Comparison of ENCODE assay signal across 1 cellular context in the genomic region with DNA sequence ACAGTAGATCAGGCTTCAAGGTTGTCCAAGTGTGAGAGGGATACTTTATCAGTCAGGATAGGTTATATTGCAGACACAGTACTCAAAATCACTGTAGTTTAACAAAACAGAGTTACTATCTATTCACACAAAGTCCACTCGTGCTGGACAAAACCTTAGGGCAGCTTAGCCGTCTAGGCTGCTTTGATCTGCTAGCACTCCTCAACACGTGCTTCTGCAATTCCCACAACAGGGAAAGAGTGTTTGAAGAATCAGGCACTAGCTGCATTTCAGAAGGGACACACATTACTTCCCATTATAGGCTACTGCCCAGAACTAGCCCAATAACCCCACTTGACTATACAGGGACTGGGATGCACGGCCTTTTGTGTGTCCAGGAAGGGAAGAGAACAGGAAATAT.
TF ChIP-seq lines count a peak whose summit lies in the region.

No MANE protein-coding gene starts in this region.

TF ChIP-seq in H1, 55 proteins besides CTCF, POLR2A, EP300 and RAD21:
- TF ChIP-seq GABPA (IDR thresholded peaks at IDR 0.05; ENCODE audit: borderline replicate concordance, insufficient read depth, low read length) (no peak), BCL11A (IDR thresholded peaks at IDR 0.05; ENCODE audit: low read depth in 2 of 2, low read length in 2 of 2) (no peak), CHD2 (IDR thresholded peaks at IDR 0.05; ENCODE audit: low read length) (no peak), SAP30 (IDR thresholded peaks at IDR 0.05; ENCODE audit: insufficient read depth, insufficient replicate concordance, low read length) (no peak), CBX8 (IDR thresholded peaks at IDR 0.05; ENCODE audit: borderline replicate concordance, low read depth, low read length) (no peak), KDM1A (IDR thresholded peaks at IDR 0.05; ENCODE audit: borderline replicate concordance, low read length) (no peak), FOSL1 (IDR thresholded peaks at IDR 0.05; ENCODE audit: insufficient read depth, low read depth, low read length) (no peak), NANOG (IDR thresholded peaks at IDR 0.05; ENCODE audit: insufficient read depth, low read depth, low read length, poor library complexity, severe bottlenecking) (no peak), TEAD4 (IDR thresholded peaks at IDR 0.05; ENCODE audit: low read depth, low read length) (no peak), BRCA1 (IDR thresholded peaks at IDR 0.05; ENCODE audit: low read depth, low read length) (no peak), PHF8 (conservative IDR thresholded peaks at IDR 0.05; ENCODE audit: low read depth, low read length) (no peak)
- TF ChIP-seq, protein P1, sequence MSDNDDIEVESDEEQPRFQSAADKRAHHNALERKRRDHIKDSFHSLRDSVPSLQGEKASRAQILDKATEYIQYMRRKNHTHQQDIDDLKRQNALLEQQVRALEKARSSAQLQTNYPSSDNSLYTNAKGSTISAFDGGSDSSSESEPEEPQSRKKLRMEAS (IDR thresholded peaks at IDR 0.05) = no peak
- TF ChIP-seq, protein P2, sequence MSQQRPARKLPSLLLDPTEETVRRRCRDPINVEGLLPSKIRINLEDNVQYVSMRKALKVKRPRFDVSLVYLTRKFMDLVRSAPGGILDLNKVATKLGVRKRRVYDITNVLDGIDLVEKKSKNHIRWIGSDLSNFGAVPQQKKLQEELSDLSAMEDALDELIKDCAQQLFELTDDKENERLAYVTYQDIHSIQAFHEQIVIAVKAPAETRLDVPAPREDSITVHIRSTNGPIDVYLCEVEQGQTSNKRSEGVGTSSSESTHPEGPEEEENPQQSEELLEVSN (IDR thresholded peaks at IDR 0.05) = no peak
